1 cellular context compared by ENCODE assay signal in genomic region chr9:130185494-130186005, GRCh38.
TF ChIP-seq lines count a peak whose summit lies in the region.

No MANE protein-coding gene starts in this region.

TF ChIP-seq in H1, 55 proteins besides CTCF, POLR2A, EP300 and RAD21 (continued from another document):
- TF ChIP-seq CBX5 (IDR thresholded peaks at IDR 0.05; ENCODE audit: low read depth, low read length) (no peak), JUND (IDR thresholded peaks at IDR 0.05; ENCODE audit: low read length) (no peak), HDAC6 (IDR thresholded peaks at IDR 0.05; ENCODE audit: low read depth, low read length) (no peak), EGR1 (IDR thresholded peaks at IDR 0.05; ENCODE audit: borderline replicate concordance, low read depth, low read length) (no peak), ATF2 (IDR thresholded peaks at IDR 0.05; ENCODE audit: low read length) (no peak), GTF2F1 (IDR thresholded peaks at IDR 0.05; ENCODE audit: borderline replicate concordance, low read depth, low read length) (no peak), YY1 (IDR thresholded peaks at IDR 0.05; ENCODE audit: low read depth, low read length) (no peak), BACH1 (IDR thresholded peaks at IDR 0.05; ENCODE audit: low read length) (no peak), RFX5 (IDR thresholded peaks at IDR 0.05; ENCODE audit: borderline replicate concordance, low read depth, low read length) (no peak)
- TF ChIP-seq, protein P1, sequence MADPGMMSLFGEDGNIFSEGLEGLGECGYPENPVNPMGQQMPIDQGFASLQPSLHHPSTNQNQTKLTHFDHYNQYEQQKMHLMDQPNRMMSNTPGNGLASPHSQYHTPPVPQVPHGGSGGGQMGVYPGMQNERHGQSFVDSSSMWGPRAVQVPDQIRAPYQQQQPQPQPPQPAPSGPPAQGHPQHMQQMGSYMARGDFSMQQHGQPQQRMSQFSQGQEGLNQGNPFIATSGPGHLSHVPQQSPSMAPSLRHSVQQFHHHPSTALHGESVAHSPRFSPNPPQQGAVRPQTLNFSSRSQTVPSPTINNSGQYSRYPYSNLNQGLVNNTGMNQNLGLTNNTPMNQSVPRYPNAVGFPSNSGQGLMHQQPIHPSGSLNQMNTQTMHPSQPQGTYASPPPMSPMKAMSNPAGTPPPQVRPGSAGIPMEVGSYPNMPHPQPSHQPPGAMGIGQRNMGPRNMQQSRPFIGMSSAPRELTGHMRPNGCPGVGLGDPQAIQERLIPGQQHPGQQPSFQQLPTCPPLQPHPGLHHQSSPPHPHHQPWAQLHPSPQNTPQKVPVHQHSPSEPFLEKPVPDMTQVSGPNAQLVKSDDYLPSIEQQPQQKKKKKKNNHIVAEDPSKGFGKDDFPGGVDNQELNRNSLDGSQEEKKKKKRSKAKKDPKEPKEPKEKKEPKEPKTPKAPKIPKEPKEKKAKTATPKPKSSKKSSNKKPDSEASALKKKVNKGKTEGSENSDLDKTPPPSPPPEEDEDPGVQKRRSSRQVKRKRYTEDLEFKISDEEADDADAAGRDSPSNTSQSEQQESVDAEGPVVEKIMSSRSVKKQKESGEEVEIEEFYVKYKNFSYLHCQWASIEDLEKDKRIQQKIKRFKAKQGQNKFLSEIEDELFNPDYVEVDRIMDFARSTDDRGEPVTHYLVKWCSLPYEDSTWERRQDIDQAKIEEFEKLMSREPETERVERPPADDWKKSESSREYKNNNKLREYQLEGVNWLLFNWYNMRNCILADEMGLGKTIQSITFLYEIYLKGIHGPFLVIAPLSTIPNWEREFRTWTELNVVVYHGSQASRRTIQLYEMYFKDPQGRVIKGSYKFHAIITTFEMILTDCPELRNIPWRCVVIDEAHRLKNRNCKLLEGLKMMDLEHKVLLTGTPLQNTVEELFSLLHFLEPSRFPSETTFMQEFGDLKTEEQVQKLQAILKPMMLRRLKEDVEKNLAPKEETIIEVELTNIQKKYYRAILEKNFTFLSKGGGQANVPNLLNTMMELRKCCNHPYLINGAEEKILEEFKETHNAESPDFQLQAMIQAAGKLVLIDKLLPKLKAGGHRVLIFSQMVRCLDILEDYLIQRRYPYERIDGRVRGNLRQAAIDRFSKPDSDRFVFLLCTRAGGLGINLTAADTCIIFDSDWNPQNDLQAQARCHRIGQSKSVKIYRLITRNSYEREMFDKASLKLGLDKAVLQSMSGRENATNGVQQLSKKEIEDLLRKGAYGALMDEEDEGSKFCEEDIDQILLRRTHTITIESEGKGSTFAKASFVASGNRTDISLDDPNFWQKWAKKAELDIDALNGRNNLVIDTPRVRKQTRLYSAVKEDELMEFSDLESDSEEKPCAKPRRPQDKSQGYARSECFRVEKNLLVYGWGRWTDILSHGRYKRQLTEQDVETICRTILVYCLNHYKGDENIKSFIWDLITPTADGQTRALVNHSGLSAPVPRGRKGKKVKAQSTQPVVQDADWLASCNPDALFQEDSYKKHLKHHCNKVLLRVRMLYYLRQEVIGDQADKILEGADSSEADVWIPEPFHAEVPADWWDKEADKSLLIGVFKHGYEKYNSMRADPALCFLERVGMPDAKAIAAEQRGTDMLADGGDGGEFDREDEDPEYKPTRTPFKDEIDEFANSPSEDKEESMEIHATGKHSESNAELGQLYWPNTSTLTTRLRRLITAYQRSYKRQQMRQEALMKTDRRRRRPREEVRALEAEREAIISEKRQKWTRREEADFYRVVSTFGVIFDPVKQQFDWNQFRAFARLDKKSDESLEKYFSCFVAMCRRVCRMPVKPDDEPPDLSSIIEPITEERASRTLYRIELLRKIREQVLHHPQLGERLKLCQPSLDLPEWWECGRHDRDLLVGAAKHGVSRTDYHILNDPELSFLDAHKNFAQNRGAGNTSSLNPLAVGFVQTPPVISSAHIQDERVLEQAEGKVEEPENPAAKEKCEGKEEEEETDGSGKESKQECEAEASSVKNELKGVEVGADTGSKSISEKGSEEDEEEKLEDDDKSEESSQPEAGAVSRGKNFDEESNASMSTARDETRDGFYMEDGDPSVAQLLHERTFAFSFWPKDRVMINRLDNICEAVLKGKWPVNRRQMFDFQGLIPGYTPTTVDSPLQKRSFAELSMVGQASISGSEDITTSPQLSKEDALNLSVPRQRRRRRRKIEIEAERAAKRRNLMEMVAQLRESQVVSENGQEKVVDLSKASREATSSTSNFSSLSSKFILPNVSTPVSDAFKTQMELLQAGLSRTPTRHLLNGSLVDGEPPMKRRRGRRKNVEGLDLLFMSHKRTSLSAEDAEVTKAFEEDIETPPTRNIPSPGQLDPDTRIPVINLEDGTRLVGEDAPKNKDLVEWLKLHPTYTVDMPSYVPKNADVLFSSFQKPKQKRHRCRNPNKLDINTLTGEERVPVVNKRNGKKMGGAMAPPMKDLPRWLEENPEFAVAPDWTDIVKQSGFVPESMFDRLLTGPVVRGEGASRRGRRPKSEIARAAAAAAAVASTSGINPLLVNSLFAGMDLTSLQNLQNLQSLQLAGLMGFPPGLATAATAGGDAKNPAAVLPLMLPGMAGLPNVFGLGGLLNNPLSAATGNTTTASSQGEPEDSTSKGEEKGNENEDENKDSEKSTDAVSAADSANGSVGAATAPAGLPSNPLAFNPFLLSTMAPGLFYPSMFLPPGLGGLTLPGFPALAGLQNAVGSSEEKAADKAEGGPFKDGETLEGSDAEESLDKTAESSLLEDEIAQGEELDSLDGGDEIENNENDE (IDR thresholded peaks at IDR 0.05; ENCODE audit: insufficient replicate concordance, low read length): no peak
